ENCODE assay signal across 7 cellular contexts in the genomic region with DNA sequence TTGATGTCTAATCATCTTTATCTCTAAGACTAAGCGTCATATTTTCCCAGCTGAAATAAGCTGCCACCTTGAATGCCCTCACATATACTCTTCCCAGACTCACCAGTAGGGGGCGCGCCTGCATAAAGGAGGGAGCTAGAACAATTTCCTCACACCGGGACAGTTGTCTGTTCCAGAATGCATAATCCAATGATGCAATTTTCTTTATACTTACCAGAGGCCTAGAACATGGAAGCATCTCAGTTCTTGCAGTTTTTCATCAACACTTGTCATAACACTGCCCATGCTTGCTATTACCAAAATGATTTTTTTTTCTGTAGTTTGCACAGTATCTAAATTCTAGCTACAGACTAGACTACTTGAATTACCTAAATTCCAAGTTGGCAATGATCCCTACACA.
DNase-seq lines count a peak whose midpoint lies in the region; ATAC-seq and TF ChIP-seq lines count a peak whose summit lies in the region.

No MANE protein-coding gene starts in this region.

- H3K4me3 Mint-ChIP-seq in activated CD4-positive, alpha-beta T cell treated with anti-CD3 and anti-CD28 coated beads, Interleukin-2, amount 10 ng/mL, durations not matched to agents 24 days and 14 days: no peak overlapping the region

- H3K4me3 ChIP-seq in lower leg skin (ENCODE audit: low read depth, poor library complexity, severe bottlenecking): no peak overlapping the region

- H3K4me1 Mint-ChIP-seq in activated CD4-positive, alpha-beta T cell treated with anti-CD3 and anti-CD28 coated beads, Interleukin-2, amount 10 ng/mL, durations not matched to agents 24 days and 14 days: no peaks in the 10 kb centered on the region

- WGBS in lower leg skin, 2 donors: 3 to 4% methylated on average over 4 of the region's 4 CpGs

- TF ChIP-seq POLR2A in lower leg skin (IDR thresholded peaks at IDR 0.05): no peak

- no peak overlapping the region for H3K27ac Mint-ChIP-seq in activated CD4-positive, alpha-beta T cell treated with anti-CD3 and anti-CD28 coated beads, Interleukin-2, amount 10 ng/mL, durations not matched to agents 24 days and 14 days

- no peaks in the 10 kb centered on the region for H3K36me3 Mint-ChIP-seq in activated CD4-positive, alpha-beta T cell treated with anti-CD3 and anti-CD28 coated beads, Interleukin-2, amount 10 ng/mL, durations not matched to agents 24 days and 14 days (ENCODE audit: low read depth)

- no peaks in the 10 kb centered on the region for H3K9me3 Mint-ChIP-seq in activated CD4-positive, alpha-beta T cell treated with anti-CD3 and anti-CD28 coated beads, Interleukin-2, amount 10 ng/mL, durations not matched to agents 24 days and 14 days

- DNase-seq in NCI-H446 (lab: John Stamatoyannopoulos, UW): peak; percentile 24 to 71
- peak; percentile 91 for DNase-seq in activated CD4-positive, alpha-beta T cell treated with anti-CD3 and anti-CD28 coated beads, Interleukin-2, amount 10 ng/mL, durations not matched to agents 24 days and 14 days
- peak; percentile 84 for DNase-seq in dedifferentiated amniotic fluid mesenchymal stem cell (ENCODE audit: extremely low spot score)
- peak; percentile 65 to 94 for DNase-seq in lower leg skin (ENCODE audit: low spot score in 2 of 2)
- DNase-seq in stimulated activated CD4-positive, alpha-beta T cell treated with anti-CD3 and anti-CD28 coated beads, TNF-alpha, amount 100 ng/mL, for 48 hours (ENCODE audit: low read depth in 3 of 3): peak; percentile 57 to 71 (median 67)

- peak; percentile 79 for ATAC-seq in HG03103 (IDR thresholded peaks at IDR 0.05; ENCODE audit: low read depth, unreplicated experiment)

- TF ChIP-seq CTCF in GM12874 (IDR thresholded peaks at IDR 0.05; ENCODE audit: insufficient read depth, low read depth, low read length) (peak; percentile 69), lower leg skin (IDR thresholded peaks at IDR 0.05) (no peak)

- intact Hi-C loops in activated CD4-positive, alpha-beta T cell treated with anti-CD3 and anti-CD28 coated beads, Interleukin-2, amount 10 ng/mL, durations not matched to agents 24 days and 14 days (cut with micrococcal nuclease): loop anchor here (1.0 kb wide), 2 partner anchors 210 to 263 kb away; no protein-coding TSS in a partner anchor
- intact Hi-C loops in lower leg skin (cut with DNase I; ENCODE audit: low total_unique reads): loop anchor here (5.0 kb wide), 1 partner anchor 208 kb away; no protein-coding TSS in a partner anchor

- H3K27me3 Mint-ChIP-seq in activated CD4-positive, alpha-beta T cell treated with anti-CD3 and anti-CD28 coated beads, Interleukin-2, amount 10 ng/mL, durations not matched to agents 24 days and 14 days: no peaks in the 10 kb centered on the region
